ENCODE assay signal across 1 cellular context in the genomic region with DNA sequence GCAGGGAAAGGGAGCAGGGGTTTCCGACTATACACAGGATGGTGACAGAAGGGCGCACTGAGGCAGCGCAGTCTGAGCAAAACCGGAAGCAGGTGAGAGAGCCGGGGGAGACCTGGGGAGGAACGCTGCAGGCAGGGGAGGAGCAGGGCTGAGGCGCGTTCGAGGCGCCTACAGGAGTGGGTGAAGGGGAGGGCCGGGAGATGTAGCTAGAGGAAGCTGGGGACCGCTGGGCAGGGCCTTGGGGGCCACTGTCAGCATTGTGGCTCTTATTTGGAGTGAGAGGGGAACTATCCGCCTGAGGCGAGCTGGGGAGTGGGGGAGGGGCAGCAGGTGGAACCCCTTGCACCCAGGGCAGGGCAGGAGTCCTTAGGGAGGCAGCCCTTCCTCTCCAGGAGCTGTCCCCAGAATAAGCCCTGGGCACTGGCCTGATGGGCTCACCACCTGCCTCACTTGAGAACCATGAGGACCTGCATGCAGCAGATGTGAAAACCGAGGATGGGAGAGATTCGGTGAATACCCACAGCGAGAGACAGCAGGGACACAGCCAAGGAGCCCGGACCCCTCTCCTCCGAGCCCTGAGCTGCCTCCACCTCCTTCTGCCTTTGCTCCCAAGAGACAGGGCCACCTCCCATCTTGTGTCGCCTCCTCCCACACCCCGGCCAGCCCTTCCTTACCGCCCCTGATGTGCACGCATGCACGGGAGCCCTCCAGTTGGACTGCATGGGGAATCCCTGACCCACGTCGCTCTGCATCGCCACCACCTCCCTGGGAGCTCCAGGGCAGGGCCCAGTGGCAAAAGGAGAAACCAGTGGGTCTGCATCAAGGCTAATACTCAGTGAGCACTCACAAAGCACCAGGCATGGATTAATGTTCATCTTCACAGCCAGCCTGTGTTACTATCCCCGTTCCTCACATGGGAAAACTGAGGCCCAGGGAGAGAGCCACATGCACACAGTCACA.
TF ChIP-seq lines count a peak whose summit lies in the region.

No MANE protein-coding gene starts in this region.

TF ChIP-seq in IMR-90, 13 proteins besides CTCF, POLR2A, EP300 and RAD21:
- TF ChIP-seq CEBPB (IDR thresholded peaks at IDR 0.05; ENCODE audit: low read depth, low read length) (no peak), MAZ (IDR thresholded peaks at IDR 0.05; ENCODE audit: borderline replicate concordance, low read depth, low read length) (no peak)
